Comparison of ENCODE assay signal across 1 cellular context in genomic region chr2:96501471-96501874, GRCh38.
TF ChIP-seq lines count a peak whose summit lies in the region.

No MANE protein-coding gene starts in this region.

TF ChIP-seq in SK-N-SH, 30 proteins besides CTCF, POLR2A, EP300 and RAD21:
- TF ChIP-seq MEF2A (IDR thresholded peaks at IDR 0.05; ENCODE audit: borderline replicate concordance, low read depth), result no peak
- TF ChIP-seq ZBTB33 (IDR thresholded peaks at IDR 0.05; ENCODE audit: borderline replicate concordance, low read depth), result no peak
- no peak for TF ChIP-seq RCOR1 (IDR thresholded peaks at IDR 0.05; ENCODE audit: low read length)
- TF ChIP-seq FOXM1 (IDR thresholded peaks at IDR 0.05; ENCODE audit: low read depth), result no peak
- no peak for TF ChIP-seq GABPA (IDR thresholded peaks at IDR 0.05; ENCODE audit: low read depth)
- TF ChIP-seq TAF1 (IDR thresholded peaks at IDR 0.05; ENCODE audit: borderline replicate concordance, low read depth, low read length), result no peak
- TF ChIP-seq GATA2 (CRISPR knock-in tag; IDR thresholded peaks at IDR 0.05), result no peak
- no peak for TF ChIP-seq MAX (IDR thresholded peaks at IDR 0.05; ENCODE audit: low read depth)
- no peak for TF ChIP-seq TCF12 (IDR thresholded peaks at IDR 0.05)
- no peak for TF ChIP-seq FOXJ3 (CRISPR knock-in tag; IDR thresholded peaks at IDR 0.05)
- TF ChIP-seq SMC3 (IDR thresholded peaks at IDR 0.05; ENCODE audit: low read depth, low read length), result no peak
- no peak for TF ChIP-seq YY1 (IDR thresholded peaks at IDR 0.05; ENCODE audit: low read depth)
- no peak for TF ChIP-seq NFIC (IDR thresholded peaks at IDR 0.05; ENCODE audit: borderline replicate concordance)
- TF ChIP-seq IRF3 (IDR thresholded peaks at IDR 0.05; ENCODE audit: low read depth, low read length), result no peak
